Comparison of ENCODE assay signal across 1 cellular context in genomic region chr1:91557039-91557690, GRCh38.
TF ChIP-seq lines count a peak whose summit lies in the region.

No MANE protein-coding gene starts in this region.

TF ChIP-seq in H1, 55 proteins besides CTCF, POLR2A, EP300 and RAD21:
- TF ChIP-seq SIN3A (conservative IDR thresholded peaks at IDR 0.05 in 1 of 2, IDR thresholded peaks at IDR 0.05 in 1 of 2; ENCODE audit: low read depth in 1 of 2, low read length in 2 of 2) (no peak), RNF2 (IDR thresholded peaks at IDR 0.05; ENCODE audit: borderline replicate concordance, low read depth, low read length, missing control alignments, poor library complexity, severe bottlenecking) (no peak), SIX5 (IDR thresholded peaks at IDR 0.05; ENCODE audit: low read depth, low read length) (no peak), SP4 (IDR thresholded peaks at IDR 0.05; ENCODE audit: low read length) (no peak), TBP (IDR thresholded peaks at IDR 0.05; ENCODE audit: low read depth, low read length) (no peak)
TF ChIP-seq in H1: peak in this region for 0.
